In the genomic region with DNA sequence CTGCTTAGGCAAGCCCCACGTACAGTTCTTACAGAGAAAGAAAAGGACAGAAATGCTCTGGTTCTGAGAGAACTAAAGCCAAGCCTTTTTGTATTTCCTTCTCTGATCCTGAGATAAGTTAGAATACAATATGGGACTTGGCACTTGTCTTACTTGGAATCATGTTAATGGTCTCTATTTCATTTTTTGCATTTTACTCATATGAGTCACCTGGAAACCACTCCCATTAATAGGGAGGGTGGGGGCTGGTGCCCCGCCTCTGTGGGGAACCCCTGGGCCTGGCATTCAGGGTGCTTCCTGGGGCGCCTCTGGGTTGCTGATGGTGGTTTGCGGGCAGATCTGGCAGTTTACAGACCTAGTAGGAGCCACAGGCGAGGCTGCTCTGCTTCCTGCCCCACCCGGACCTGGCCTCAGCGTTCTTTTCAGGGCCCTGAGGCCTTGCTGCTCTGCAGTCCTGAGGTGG, we compare ENCODE assay signal across 9 cellular contexts. TPM values are rescaled to one million over a fixed set of nuclear protein-coding genes. Genes with fewer than 3 reads are reported as not detected.
DNase-seq lines count a peak whose midpoint lies in the region; ATAC-seq and TF ChIP-seq lines count a peak whose summit lies in the region.
"Had no signal": no experiment of that assay in that cellular context is flagged by ENCODE, and none has a peak within 500 bp of the region (broad histone marks: within the 10 kb centered on the region; RNA-seq: fewer than 3 reads in every experiment).

No MANE protein-coding gene starts in this region.

- ATAC-seq in GM18520 (IDR thresholded peaks at IDR 0.05; ENCODE audit: unreplicated experiment) (peak; percentile 61), HG03520 (IDR thresholded peaks at IDR 0.05; ENCODE audit: unreplicated experiment) (peak; percentile 52), gastrocnemius medialis (peak; percentile 33 to 56), left lobe of liver (no peak)

- H3K4me1 ChIP-seq in gastrocnemius medialis: no peaks in the 10 kb centered on the region

- in situ Hi-C loops in gastrocnemius medialis (cut with MboI; ENCODE audit: low sequenced_read_pairs in 4 of 4): loop anchor here in 1 of 4 donors (25.0 kb wide), 1 partner anchor 725 kb away; no protein-coding TSS in a partner anchor

- intact Hi-C loops in gastrocnemius medialis (cut with DNase I; ENCODE audit: low total_unique reads): no loop called here

- peak overlapping the region in 3 of 4 donors; percentile 52 to 55 (median 53) for H3K27ac ChIP-seq in gastrocnemius medialis

- H3K36me3 ChIP-seq in gastrocnemius medialis: no peaks in the 10 kb centered on the region

- H3K4me3 ChIP-seq in gastrocnemius medialis: no peak overlapping the region

- TF ChIP-seq CTCF in gastrocnemius medialis (IDR thresholded peaks at IDR 0.05 in 4 of 5, conservative IDR thresholded peaks at IDR 0.05 in 1 of 5): no peak

- TF ChIP-seq POLR2A in gastrocnemius medialis (IDR thresholded peaks at IDR 0.05): no peak

- H3K9me3 ChIP-seq in gastrocnemius medialis: no peaks in the 10 kb centered on the region

- DNase-seq in activated CD4-positive, CD25-positive, alpha-beta regulatory T cell treated with anti-CD3 and anti-CD28 coated beads, Interleukin-2, amount 50 U/mL, for 16 hours (ENCODE audit: low read depth, low spot score): peak; percentile 82
- DNase-seq in central memory CD4-positive, alpha-beta T cell: peak; percentile 98
- DNase-seq in gastrocnemius medialis (peak; percentile 5 to 26), NCI-H345 (lab: John Stamatoyannopoulos, UW) (no peak), left lobe of liver (ENCODE audit: low spot score) (no peak), epidermal melanocyte (ENCODE audit: insufficient read length, low spot score) (no peak)

- H3K27me3 ChIP-seq in gastrocnemius medialis: no peaks in the 10 kb centered on the region

RNA-seq across cellular contexts. Expression of a gene that starts 26.7 kb away (rescaled TPM):
- total RNA-seq in gastrocnemius medialis: 1 to 10 TPM in 2 of 4 donors, under 1 TPM in 1, not detected in 1; 0.70 to 2.6 (median 2.0) TPM
- 0.60 TPM for total RNA-seq in left lobe of liver

RNA-seq across cellular contexts. Expression of a gene that starts 32.9 kb away (rescaled TPM):
- not detected for total RNA-seq in gastrocnemius medialis
- not detected for total RNA-seq in left lobe of liver
- total RNA-seq: lower leg skin had no signal

Comparison
In these comparisons a context has a peak if more than half of its experiments do, and no peak if none do; other contexts are left out.
1. DNase-seq: peak in activated CD4-positive, CD25-positive, alpha-beta regulatory T cell treated with anti-CD3 and anti-CD28 coated beads, Interleukin-2, amount 50 U/mL, for 16 hours (single experiment), central memory CD4-positive, alpha-beta T cell (single experiment) and gastrocnemius medialis (2 of 2); none in NCI-H345 (single experiment), left lobe of liver (single experiment) and epidermal melanocyte (single experiment).